In genomic region chr19:38425810-38426466, GRCh38 we compare ENCODE assay signal across 8 cellular contexts. TPM values are rescaled to one million over a fixed set of nuclear protein-coding genes. Genes with fewer than 3 reads are reported as not detected.
A peak's percentile ranks its signal among the peaks of the same experiment; 100 is the strongest.
DNase-seq lines count a peak whose midpoint lies in the region; ATAC-seq and TF ChIP-seq lines count a peak whose summit lies in the region.

RASGRP4 (minus strand) TSS chr19:38426219; CDS start chr19:38426091, 128 bp downstream.

- intact Hi-C loops in CD4-positive, alpha-beta T cell (cut with DNase I, micrococcal nuclease), result no loop called here
- intact Hi-C loops in PC-9 (cut with micrococcal nuclease; ENCODE audit: unreplicated experiment), result no loop called here

- no peaks in the 10 kb centered on the region for H3F3A ChIP-seq in PC-9 (ENCODE audit: insufficient read depth, low read depth)

- no peaks in the 10 kb centered on the region for H3K36me3 Mint-ChIP-seq in CD4-positive, alpha-beta T cell (ENCODE audit: low read depth)
- no peaks in the 10 kb centered on the region for H3K36me3 Mint-ChIP-seq in central memory CD8-positive, alpha-beta T cell (ENCODE audit: insufficient read depth)
- H3K36me3 Mint-ChIP-seq in nephron (ENCODE audit: low read depth), result no peaks in the 10 kb centered on the region
- no peaks in the 10 kb centered on the region for H3K36me3 Mint-ChIP-seq in progenitor cell of endocrine pancreas (ENCODE audit: insufficient read depth)

- POLR2A ChIA-PET in CD4-positive, alpha-beta T cell (lab: Charles Lee), result interaction anchor here (2.1 kb wide), 1 partner anchor 23 kb away, joined by 12 read pairs; the partner anchor contains the start of gene FAM98C
- POLR2A ChIA-PET in PC-9 (lab: Charles Lee; ENCODE audit: unreplicated experiment), result interaction anchor here (0.6 kb wide), 1 partner anchor 475 kb away, joined by 5 read pairs; no protein-coding TSS in a partner anchor

- H4K20me1 ChIP-seq in PC-9 (ENCODE audit: insufficient read depth), result no peaks in the 10 kb centered on the region

- no peaks in the 10 kb centered on the region for H3K9me3 ChIP-seq in CD4-positive, alpha-beta T cell (ENCODE audit: control insufficient read depth, low read length)
- no peaks in the 10 kb centered on the region for H3K9me3 ChIP-seq in PC-9 (ENCODE audit: insufficient read depth, low read depth)

- peaks cover 5% of the 10 kb centered on the region for H3K27me3 Mint-ChIP-seq in CD4-positive, alpha-beta T cell
- peaks cover 21% of the 10 kb centered on the region for H3K27me3 Mint-ChIP-seq in central memory CD8-positive, alpha-beta T cell
- H3K27me3 Mint-ChIP-seq in nephron (ENCODE audit: low read depth), result peaks cover under 1% of the 10 kb centered on the region
- H3K27me3 Mint-ChIP-seq in progenitor cell of endocrine pancreas, result peaks cover 29% of the 10 kb centered on the region

- no peak within 1 kb of the TSS for H3K27ac Mint-ChIP-seq in CD4-positive, alpha-beta T cell
- H3K27ac Mint-ChIP-seq in central memory CD8-positive, alpha-beta T cell (ENCODE audit: low read depth), result no peak within 1 kb of the TSS
- H3K27ac Mint-ChIP-seq in nephron (peak within 1 kb of the TSS in 2 of 3 experiments; percentile 49 to 82), progenitor cell of endocrine pancreas (no peak within 1 kb of the TSS)

- H3K9me2 ChIP-seq in PC-9 (ENCODE audit: insufficient read depth), result no peaks in the 10 kb centered on the region

- H3K4me1 Mint-ChIP-seq in CD4-positive, alpha-beta T cell (ENCODE audit: low read depth), result peaks cover 25% of the 10 kb centered on the region
- peaks cover 10% of the 10 kb centered on the region for H3K4me1 Mint-ChIP-seq in central memory CD8-positive, alpha-beta T cell
- peaks cover 5% of the 10 kb centered on the region for H3K4me1 Mint-ChIP-seq in nephron
- no peaks in the 10 kb centered on the region for H3K4me1 Mint-ChIP-seq in progenitor cell of endocrine pancreas (ENCODE audit: low read depth)

- H2AFZ ChIP-seq in PC-9, result no peak within 1 kb of the TSS

- H3K4me3 ChIP-seq in PC-9, result no peak within 1 kb of the TSS

- H3K9me3 Mint-ChIP-seq in CD4-positive, alpha-beta T cell, result no peaks in the 10 kb centered on the region
- no peaks in the 10 kb centered on the region for H3K9me3 Mint-ChIP-seq in central memory CD8-positive, alpha-beta T cell
- H3K9me3 Mint-ChIP-seq in nephron, result no peaks in the 10 kb centered on the region
- H3K9me3 Mint-ChIP-seq in progenitor cell of endocrine pancreas (ENCODE audit: low read depth), result no peaks in the 10 kb centered on the region

- DNase-seq in CD4-positive, alpha-beta T cell, result peak in 3 of 10 experiments; percentile 6 to 28 (median 13)
- DNase-seq in NOMO-1 treated with dmso at 0.1 percent for 144 hours (lab: John Stamatoyannopoulos, UW; ENCODE audit: unreplicated experiment), result peak; percentile 71
- DNase-seq in central memory CD8-positive, alpha-beta T cell (ENCODE audit: low spot score in 2 of 2), result no peak
- DNase-seq in progenitor cell of endocrine pancreas (ENCODE audit: low spot score, unreplicated experiment), result no peak
- no peak for DNase-seq in NCI-H1105 treated with DMSO at 0.1 percent for 48 hours (lab: John Stamatoyannopoulos, UW)
- no peak for DNase-seq in PC-9

- no TSS peak for BruUV-seq in PC-9 (replicated peaks; lab: Mats Ljungman, UMichigan)

- H3K79me2 ChIP-seq in PC-9 (ENCODE audit: low read depth), result no peaks in the 10 kb centered on the region

- H3K27me3 ChIP-seq in CD4-positive, alpha-beta T cell (ENCODE audit: control insufficient read depth, insufficient read depth, low read length), result no peaks in the 10 kb centered on the region
- H3K27me3 ChIP-seq in PC-9 (ENCODE audit: insufficient read depth, low read depth), result peaks cover 11% of the 10 kb centered on the region

- H3K4me2 ChIP-seq in PC-9, result no peak within 1 kb of the TSS

- H3K27ac ChIP-seq in CD4-positive, alpha-beta T cell (ENCODE audit: low read depth, low read length), result no peak within 1 kb of the TSS
- H3K27ac ChIP-seq in PC-9, result no peak within 1 kb of the TSS

- H3K4me3 Mint-ChIP-seq in CD4-positive, alpha-beta T cell, result peak within 1 kb of the TSS; percentile 27
- peak within 1 kb of the TSS; percentile 36 for H3K4me3 Mint-ChIP-seq in central memory CD8-positive, alpha-beta T cell
- H3K4me3 Mint-ChIP-seq in nephron (peak within 1 kb of the TSS; percentile 28 to 72 (median 63)), progenitor cell of endocrine pancreas (ENCODE audit: low read depth) (no peak within 1 kb of the TSS)

- no peaks in the 10 kb centered on the region for H3K4me1 ChIP-seq in PC-9 (replicated peaks; ENCODE audit: insufficient read depth)

- CTCF ChIA-PET in CD4-positive, alpha-beta T cell (lab: Charles Lee), result interaction anchor here (0.6 to 3.0 kb wide), 2 partner anchors 23 to 342 kb away, joined by 4 to 7 read pairs; partner anchors contain the start of gene FAM98C
- CTCF ChIA-PET in PC-9 (lab: Charles Lee), result no interaction called here

- TF ChIP-seq CTCF in CD4-positive, alpha-beta T cell (IDR thresholded peaks at IDR 0.05), result no peak
- TF ChIP-seq CTCF in nephron (IDR thresholded peaks at IDR 0.05; ENCODE audit: unreplicated experiment in 3 of 3), result no peak
- no peak for TF ChIP-seq CTCF in progenitor cell of endocrine pancreas (IDR thresholded peaks at IDR 0.05; ENCODE audit: unreplicated experiment)
- TF ChIP-seq CTCF in PC-9 (conservative IDR thresholded peaks at IDR 0.05), result no peak

- no peaks in the 10 kb centered on the region for H3K36me3 ChIP-seq in PC-9 (ENCODE audit: low read depth)

- ATAC-seq in CD4-positive, alpha-beta T cell (ENCODE audit: poor library complexity), result peak; percentile 59
- no peak for ATAC-seq in central memory CD8-positive, alpha-beta T cell (replicated peaks; ENCODE audit: extremely low read depth, poor library complexity, severe bottlenecking)
- ATAC-seq in HG03139 (IDR thresholded peaks at IDR 0.05; ENCODE audit: unreplicated experiment), result no peak

RNA-seq across cellular contexts. Expression of gene RASGRP4, which starts in this region (rescaled TPM):
- under 1 TPM; 0.30 to 0.45 TPM for total RNA-seq in CD4-positive, alpha-beta T cell
- total RNA-seq in progenitor cell of endocrine pancreas (not detected in 2 replicates), PC-9 (2021) (not detected in 2 replicates)

Comparison
In these comparisons a context has a peak if more than half of its experiments do, and no peak if none do; other contexts are left out.
1. Peak in ATAC-seq in CD4-positive, alpha-beta T cell; RNA of the gene not detected or under 1 TPM.
2. H3K27ac Mint-ChIP-seq: peak in nephron (2 of 3); none in CD4-positive, alpha-beta T cell (single experiment), central memory CD8-positive, alpha-beta T cell (single experiment) and progenitor cell of endocrine pancreas (single experiment).